In the genomic region with DNA sequence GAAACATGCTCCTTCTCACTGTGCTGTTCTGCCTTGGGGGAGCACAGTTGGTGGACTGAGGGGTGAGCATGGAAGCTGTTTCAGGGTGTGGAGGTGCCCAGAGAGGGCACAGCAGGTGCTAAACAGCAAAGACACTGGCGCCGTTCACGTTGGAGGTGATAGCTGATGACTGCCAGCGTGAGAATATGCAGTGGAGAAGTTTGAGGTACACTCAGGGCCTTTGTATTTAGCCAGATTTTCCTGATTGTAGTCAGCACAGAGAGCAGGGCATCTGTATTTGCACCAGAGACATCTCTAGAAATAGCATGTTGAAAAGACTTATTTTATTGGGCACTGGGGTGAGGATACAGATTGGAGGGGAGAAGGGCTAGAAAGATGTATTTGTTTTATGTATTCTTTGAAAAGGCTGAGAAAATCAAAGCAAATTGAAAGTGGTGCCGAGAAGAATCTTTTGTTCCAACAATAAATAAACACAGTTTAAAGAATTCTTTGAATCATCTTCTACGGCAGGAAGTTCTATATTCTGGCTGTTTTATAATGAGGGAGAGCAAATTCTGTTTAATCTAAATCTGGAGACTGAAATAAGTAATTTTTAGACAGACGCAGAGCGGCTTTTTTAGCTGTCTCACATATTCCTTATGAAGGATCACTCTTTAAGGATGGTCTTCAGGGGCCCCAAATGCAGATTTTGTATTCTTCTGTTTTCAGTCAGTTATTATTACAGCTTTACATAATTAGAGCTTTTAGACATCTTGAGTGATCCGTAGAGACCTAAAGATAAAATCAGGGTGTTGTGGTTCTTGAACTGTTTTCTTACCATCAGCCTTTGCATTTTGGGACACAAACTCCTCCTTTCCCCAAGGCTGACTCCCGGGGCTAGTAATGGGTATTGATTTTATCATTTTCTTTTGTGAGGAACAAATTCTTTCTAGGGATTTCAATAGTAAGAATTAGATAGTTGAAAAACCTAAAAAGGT, we compare ENCODE assay signal across 2 cellular contexts.
TF ChIP-seq lines count a peak whose summit lies in the region.

No MANE protein-coding gene starts in this region.

TF ChIP-seq in SK-N-SH, 30 proteins besides CTCF, POLR2A, EP300 and RAD21 (continued from another document):
- TF ChIP-seq, protein P1, sequence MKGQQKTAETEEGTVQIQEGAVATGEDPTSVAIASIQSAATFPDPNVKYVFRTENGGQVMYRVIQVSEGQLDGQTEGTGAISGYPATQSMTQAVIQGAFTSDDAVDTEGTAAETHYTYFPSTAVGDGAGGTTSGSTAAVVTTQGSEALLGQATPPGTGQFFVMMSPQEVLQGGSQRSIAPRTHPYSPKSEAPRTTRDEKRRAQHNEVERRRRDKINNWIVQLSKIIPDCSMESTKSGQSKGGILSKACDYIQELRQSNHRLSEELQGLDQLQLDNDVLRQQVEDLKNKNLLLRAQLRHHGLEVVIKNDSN (IDR thresholded peaks at IDR 0.05; ENCODE audit: borderline replicate concordance, low read depth): no peak
- TF ChIP-seq MXI1 (IDR thresholded peaks at IDR 0.05; ENCODE audit: low read depth, low read length) (no peak), ELF1 (IDR thresholded peaks at IDR 0.05) (no peak), ZBTB33 (IDR thresholded peaks at IDR 0.05; ENCODE audit: borderline replicate concordance, low read depth) (no peak), FOXM1 (IDR thresholded peaks at IDR 0.05; ENCODE audit: low read depth) (no peak), POLR2AphosphoS5 (IDR thresholded peaks at IDR 0.05; ENCODE audit: low read depth, low read length) (no peak)

TF ChIP-seq in SK-N-SH treated with all-trans-retinoic acid at 6 μM for 48 hours, 23 proteins besides CTCF, POLR2A, EP300 and RAD21 (continued from another document):
- TF ChIP-seq TSHZ2 (CRISPR knock-in tag; IDR thresholded peaks at IDR 0.05): no peak
- TF ChIP-seq, protein P2, sequence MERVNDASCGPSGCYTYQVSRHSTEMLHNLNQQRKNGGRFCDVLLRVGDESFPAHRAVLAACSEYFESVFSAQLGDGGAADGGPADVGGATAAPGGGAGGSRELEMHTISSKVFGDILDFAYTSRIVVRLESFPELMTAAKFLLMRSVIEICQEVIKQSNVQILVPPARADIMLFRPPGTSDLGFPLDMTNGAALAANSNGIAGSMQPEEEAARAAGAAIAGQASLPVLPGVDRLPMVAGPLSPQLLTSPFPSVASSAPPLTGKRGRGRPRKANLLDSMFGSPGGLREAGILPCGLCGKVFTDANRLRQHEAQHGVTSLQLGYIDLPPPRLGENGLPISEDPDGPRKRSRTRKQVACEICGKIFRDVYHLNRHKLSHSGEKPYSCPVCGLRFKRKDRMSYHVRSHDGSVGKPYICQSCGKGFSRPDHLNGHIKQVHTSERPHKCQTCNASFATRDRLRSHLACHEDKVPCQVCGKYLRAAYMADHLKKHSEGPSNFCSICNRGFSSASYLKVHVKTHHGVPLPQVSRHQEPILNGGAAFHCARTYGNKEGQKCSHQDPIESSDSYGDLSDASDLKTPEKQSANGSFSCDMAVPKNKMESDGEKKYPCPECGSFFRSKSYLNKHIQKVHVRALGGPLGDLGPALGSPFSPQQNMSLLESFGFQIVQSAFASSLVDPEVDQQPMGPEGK (CRISPR knock-in tag; IDR thresholded peaks at IDR 0.05; ENCODE audit: borderline replicate concordance): no peak
- TF ChIP-seq CSDC2 (CRISPR knock-in tag; IDR thresholded peaks at IDR 0.05): no peak
- TF ChIP-seq TCF4 (CRISPR knock-in tag; IDR thresholded peaks at IDR 0.05; ENCODE audit: borderline replicate concordance): no peak
- no peak for TF ChIP-seq PPARA (CRISPR knock-in tag; IDR thresholded peaks at IDR 0.05; ENCODE audit: borderline replicate concordance)
- TF ChIP-seq CREB5 (CRISPR knock-in tag; IDR thresholded peaks at IDR 0.05; ENCODE audit: low read depth): no peak
